8 cellular contexts compared by ENCODE assay signal in genomic region chr22:41780714-41781507, GRCh38. TPM values are rescaled to one million over a fixed set of nuclear protein-coding genes. Genes with fewer than 3 reads are reported as not detected.
DNase-seq lines count a peak whose midpoint lies in the region; ATAC-seq and TF ChIP-seq lines count a peak whose summit lies in the region.

No MANE protein-coding gene starts in this region.

- H3K9me3 Mint-ChIP-seq in endodermal cell, result no peaks in the 10 kb centered on the region

- H3K4me3 Mint-ChIP-seq in endodermal cell, result no peak overlapping the region

- H3K4me1 ChIP-seq in BLaER1 (peaks cover 22% of the 10 kb centered on the region), endodermal cell (ENCODE audit: control insufficient read depth, insufficient read depth, low read length) (no peaks in the 10 kb centered on the region), trophoblast cell (ENCODE audit: control insufficient read depth in 1 of 2, insufficient read depth in 2 of 2, low read length in 2 of 2) (no peaks in the 10 kb centered on the region), uterus (no peaks in the 10 kb centered on the region)

- no peak overlapping the region for H2AK5ac ChIP-seq in trophoblast cell (ENCODE audit: low read length)

- no peak overlapping the region for H4K8ac ChIP-seq in trophoblast cell (ENCODE audit: low read depth, low read length)

- H3K4ac ChIP-seq in trophoblast cell (ENCODE audit: low read depth, low read length), result no peak overlapping the region

- no peak overlapping the region for H2BK5ac ChIP-seq in trophoblast cell (ENCODE audit: low read depth, low read length, poor library complexity)

- no peak overlapping the region for H3K14ac ChIP-seq in trophoblast cell (ENCODE audit: low read length)

- H3K18ac ChIP-seq in trophoblast cell (ENCODE audit: low read length), result no peak overlapping the region

- H3K27me3 ChIP-seq in BLaER1, result no peaks in the 10 kb centered on the region
- H3K27me3 ChIP-seq in endodermal cell (ENCODE audit: control insufficient read depth, insufficient read depth, low read length, poor library complexity, severe bottlenecking), result peaks cover 51% of the 10 kb centered on the region
- no peaks in the 10 kb centered on the region for H3K27me3 ChIP-seq in trophoblast cell (ENCODE audit: insufficient read depth, low read length)
- H3K27me3 ChIP-seq in uterus, result no peaks in the 10 kb centered on the region

- DNase-seq in HT1080 (ENCODE audit: low read depth), result peak; percentile 76
- DNase-seq in activated CD4-positive, alpha-beta T cell treated with anti-CD3 and anti-CD28 coated beads for 48 hours, result peak; percentile 93
- DNase-seq in endodermal cell, result peak; percentile 64
- peak; percentile 26 to 42 for DNase-seq in trophoblast cell
- peak; percentile 18 to 32 for DNase-seq in uterus
- no peak for DNase-seq in amniotic stem cell (lab: John Stamatoyannopoulos, UW)

- H4K91ac ChIP-seq in trophoblast cell (ENCODE audit: low read depth, low read length), result no peak overlapping the region

- peak overlapping the region; percentile 71 for H3K4me2 ChIP-seq in BLaER1
- H3K4me2 ChIP-seq in trophoblast cell (ENCODE audit: low read length), result no peak overlapping the region

- TF ChIP-seq CTCF in endodermal cell (conservative IDR thresholded peaks at IDR 0.05) (no peak), uterus (IDR thresholded peaks at IDR 0.05) (no peak)

- 72 to 76% methylated on average over 10 to 11 of the region's 11 CpGs for WGBS in endodermal cell (ENCODE audit: insufficient coverage in 1 of 2, insufficient read length in 1 of 2), 2 experiments
- WGBS in trophoblast cell (ENCODE audit: extremely low coverage, insufficient coverage, insufficient read length), result no CpG with 5 or more reads among the region's 11 CpGs

- no peaks in the 10 kb centered on the region for H3K79me2 ChIP-seq in trophoblast cell (ENCODE audit: control insufficient read depth, insufficient read depth, low read length, poor library complexity)

- no peak for TF ChIP-seq POLR2A in uterus (IDR thresholded peaks at IDR 0.05)

- H3K27me3 Mint-ChIP-seq in endodermal cell (ENCODE audit: insufficient read depth), result peaks cover 63% of the 10 kb centered on the region

- no peaks in the 10 kb centered on the region for H3K9me3 ChIP-seq in BLaER1
- H3K9me3 ChIP-seq in endodermal cell (ENCODE audit: control insufficient read depth, low read length), result no peaks in the 10 kb centered on the region
- no peaks in the 10 kb centered on the region for H3K9me3 ChIP-seq in trophoblast cell (ENCODE audit: insufficient read depth, low read depth, low read length)
- no peaks in the 10 kb centered on the region for H3K9me3 ChIP-seq in uterus

- H4K20me1 ChIP-seq in BLaER1, result no peaks in the 10 kb centered on the region

- no peak overlapping the region for H3K23ac ChIP-seq in trophoblast cell (ENCODE audit: low read length)

- H3K27ac ChIP-seq in BLaER1, result peak overlapping the region; percentile 2; the same call in 1 of the 2 replicates
- no peak overlapping the region for H3K27ac ChIP-seq in endodermal cell (ENCODE audit: low read depth, low read length)
- no peak overlapping the region for H3K27ac ChIP-seq in trophoblast cell (ENCODE audit: low read depth, low read length)
- H3K27ac ChIP-seq in uterus, result no peak overlapping the region

- peak; percentile 85 for ATAC-seq in GM19467 (IDR thresholded peaks at IDR 0.05; ENCODE audit: unreplicated experiment)

- H3K9ac ChIP-seq in BLaER1 (peak overlapping the region; percentile 20; the same call in 1 of the 2 replicates), endodermal cell (ENCODE audit: extremely low read depth, low read length, poor library complexity, severe bottlenecking) (no peak overlapping the region), trophoblast cell (ENCODE audit: low read length) (no peak overlapping the region)

- intact Hi-C loops in uterus (cut with DNase I; ENCODE audit: low total_unique reads), result no loop called here

- H3K27ac Mint-ChIP-seq in endodermal cell, result no peak overlapping the region

- H2AFZ ChIP-seq in trophoblast cell (ENCODE audit: insufficient read depth, low read length, poor library complexity), result no peak overlapping the region

- H3K36me3 ChIP-seq in BLaER1 (no peaks in the 10 kb centered on the region), endodermal cell (ENCODE audit: control insufficient read depth, insufficient read depth, low read length) (no peaks in the 10 kb centered on the region), trophoblast cell (ENCODE audit: control insufficient read depth in 1 of 2, insufficient read depth in 2 of 2, low read length in 2 of 2) (no peaks in the 10 kb centered on the region), uterus (no peaks in the 10 kb centered on the region)

- H3K4me3 ChIP-seq in BLaER1 (no peak overlapping the region), endodermal cell (ENCODE audit: low read length) (no peak overlapping the region), trophoblast cell (ENCODE audit: low read depth, low read length) (no peak overlapping the region), uterus (no peak overlapping the region)

- no peaks in the 10 kb centered on the region for H3K79me1 ChIP-seq in trophoblast cell (ENCODE audit: low read length)

- H3K36me3 Mint-ChIP-seq in endodermal cell (ENCODE audit: low read depth), result no peaks in the 10 kb centered on the region

- no peak overlapping the region for H2BK120ac ChIP-seq in trophoblast cell (ENCODE audit: insufficient read depth, low read length, poor library complexity)

- H2BK12ac ChIP-seq in trophoblast cell (ENCODE audit: low read length), result no peak overlapping the region

- H3K4me1 Mint-ChIP-seq in endodermal cell, result peaks cover 28% of the 10 kb centered on the region

- no peak overlapping the region for H4K12ac ChIP-seq in trophoblast cell (ENCODE audit: low read depth, low read length)

RNA-seq across cellular contexts. Expression of gene CCDC134, which starts 19.6 kb away (rescaled TPM):
- 6.4 and 9.8 TPM in 2 replicates for total RNA-seq in HT1080 (2014; rRNA removed; shearing (Covaris generic))
- 5.8 and 6.5 TPM in 2 replicates for polyA plus RNA-seq in HT1080 (2015; cell fraction: cytosol; rRNA removed)
- 10.4 and 10.8 TPM in 2 replicates for polyA plus RNA-seq in HT1080 (2015; cell fraction: nucleus; rRNA removed)
- total RNA-seq in endodermal cell (10 to 100 TPM; 15.0 to 21.0 TPM), uterus (10 to 100 TPM in 2 of 4 donors, 1 to 10 TPM in 2; 4.1 to 24.3 (median 11.0) TPM)
- 7.2 TPM for polyA plus RNA-seq in endodermal cell (2013, experiment 1 of 2)
- 8.8 TPM for polyA plus RNA-seq in endodermal cell (2013, experiment 2 of 2)
- 5.6 and 5.9 TPM in 2 replicates for polyA plus RNA-seq in trophoblast cell (2013)

RNA-seq across cellular contexts. Expression of gene SREBF2, which starts 52.0 kb away (rescaled TPM):
- total RNA-seq in HT1080 (2014; rRNA removed; shearing (Covaris generic)), result 62.0 and 75.9 TPM in 2 replicates
- polyA plus RNA-seq in HT1080 (2015; cell fraction: cytosol; rRNA removed), result 91.0 and 101 TPM in 2 replicates
- polyA plus RNA-seq in HT1080 (2015; cell fraction: nucleus; rRNA removed), result 106 and 129 TPM in 2 replicates
- total RNA-seq in endodermal cell, result 100 to 1,000 TPM; 125 to 135 TPM
- polyA plus RNA-seq in endodermal cell (2013, experiment 1 of 2), result 220 TPM
- polyA plus RNA-seq in endodermal cell (2013, experiment 2 of 2), result 204 TPM
- 97.8 and 99.1 TPM in 2 replicates for polyA plus RNA-seq in trophoblast cell (2013)
- total RNA-seq in uterus, result 10 to 100 TPM; 10.2 to 61.0 (median 29.0) TPM
